In genomic region chr6:8102122-8102958, GRCh38 we compare ENCODE assay signal across 1 cellular context.
A peak's percentile ranks its signal among the peaks of the same experiment; 100 is the strongest.
TF ChIP-seq lines count a peak whose summit lies in the region.

Gene EEF1E1 (minus strand): TSS chr6:8102548. CDS start chr6:8102521, 27 bp downstream.

TF ChIP-seq in HepG2, 621 proteins besides CTCF, POLR2A, EP300 and RAD21 (continued from another document and continues in another):
- TF ChIP-seq DPF2 (CRISPR knock-in tag; IDR thresholded peaks at IDR 0.05; ENCODE audit: borderline replicate concordance, low read depth) (no peak), THYN1 (CRISPR knock-in tag; IDR thresholded peaks at IDR 0.05; ENCODE audit: borderline replicate concordance, low read depth) (no peak), ELF1 (CRISPR knock-in tag; IDR thresholded peaks at IDR 0.05) (peak; percentile 75), DRAP1 (CRISPR knock-in tag; IDR thresholded peaks at IDR 0.05) (peak; percentile 74), ZFAT (CRISPR knock-in tag; conservative IDR thresholded peaks at IDR 0.05) (no peak), ZNF468 (CRISPR knock-in tag; IDR thresholded peaks at IDR 0.05) (no peak), HHEX (CRISPR knock-in tag; IDR thresholded peaks at IDR 0.05) (0 out of 2 replicates have a peak, but pooled peaks have one; percentile 9), HOXA3 (CRISPR knock-in tag; IDR thresholded peaks at IDR 0.05) (peak; percentile 82), ERF (CRISPR knock-in tag; IDR thresholded peaks at IDR 0.05) (peak; percentile 83), SNRNP70 (IDR thresholded peaks at IDR 0.05; ENCODE audit: low read depth, low read length) (no peak), SALL1 (CRISPR knock-in tag; IDR thresholded peaks at IDR 0.05) (peak; percentile 74), RXRA (CRISPR knock-in tag; IDR thresholded peaks at IDR 0.05) (peak; percentile 92), KLF11 (CRISPR knock-in tag; IDR thresholded peaks at IDR 0.05) (0 out of 2 replicates have a peak, but pooled peaks have one; percentile 30), KAT7 (CRISPR knock-in tag; IDR thresholded peaks at IDR 0.05; ENCODE audit: borderline replicate concordance) (peak; percentile 86; the same call in 1 of the 2 replicates), ZNF256 (CRISPR knock-in tag; conservative IDR thresholded peaks at IDR 0.05) (0 out of 2 replicates have a peak, but pooled peaks have one; percentile 41), KDM6A (CRISPR knock-in tag; IDR thresholded peaks at IDR 0.05; ENCODE audit: low read depth) (0 out of 2 replicates have a peak, but pooled peaks have one; percentile 25), ATF3 (CRISPR knock-in tag; IDR thresholded peaks at IDR 0.05) (peak; percentile 58; the same call in 1 of the 2 replicates), ZNF280B (CRISPR knock-in tag; IDR thresholded peaks at IDR 0.05; ENCODE audit: borderline replicate concordance) (0 out of 2 replicates have a peak, but pooled peaks have one; percentile 33), SP140L (CRISPR knock-in tag; IDR thresholded peaks at IDR 0.05; ENCODE audit: borderline replicate concordance) (no peak), HNRNPLL (IDR thresholded peaks at IDR 0.05; ENCODE audit: low read depth, low read length, poor library complexity, severe bottlenecking) (peak; percentile 57), IRX3 (CRISPR knock-in tag; IDR thresholded peaks at IDR 0.05; ENCODE audit: borderline replicate concordance, low read depth) (no peak), NR2F6 (IDR thresholded peaks at IDR 0.05) (no peak), NR2F6 (CRISPR knock-in tag; IDR thresholded peaks at IDR 0.05) (0 out of 2 replicates have a peak, but pooled peaks have one; percentile 11), ZNF446 (CRISPR knock-in tag; IDR thresholded peaks at IDR 0.05) (peak; percentile 93), ZNF350 (CRISPR knock-in tag; IDR thresholded peaks at IDR 0.05; ENCODE audit: borderline replicate concordance, low read depth) (peak; percentile 95), ZSCAN30 (CRISPR knock-in tag; IDR thresholded peaks at IDR 0.05) (no peak; the same call in 1 of the 2 replicates), ZNF33B (CRISPR knock-in tag; IDR thresholded peaks at IDR 0.05) (peak; percentile 36; the same call in 1 of the 2 replicates), ZNF792 (CRISPR knock-in tag; IDR thresholded peaks at IDR 0.05) (peak; percentile 85; the same call in 1 of the 2 replicates), ZBTB25 (CRISPR knock-in tag; IDR thresholded peaks at IDR 0.05) (no peak), PHB2 (IDR thresholded peaks at IDR 0.05; ENCODE audit: partially characterized antibody) (no peak), ZNF362 (CRISPR knock-in tag; IDR thresholded peaks at IDR 0.05; ENCODE audit: borderline replicate concordance) (peak; percentile 69), PHF8 (CRISPR knock-in tag; IDR thresholded peaks at IDR 0.05) (peak; percentile 91), SRY (CRISPR knock-in tag; IDR thresholded peaks at IDR 0.05) (peak; percentile 74; the same call in 1 of the 2 replicates), KLF6 (CRISPR knock-in tag; IDR thresholded peaks at IDR 0.05) (no peak; the same call in 1 of the 2 replicates), ZNF547 (CRISPR knock-in tag; IDR thresholded peaks at IDR 0.05) (0 out of 2 replicates have a peak, but pooled peaks have one; percentile 49), SP4 (CRISPR knock-in tag; IDR thresholded peaks at IDR 0.05) (peak; percentile 97), CHD4 (IDR thresholded peaks at IDR 0.05; ENCODE audit: borderline replicate concordance, low read length) (no peak), ZNF549 (CRISPR knock-in tag; IDR thresholded peaks at IDR 0.05) (no peak), MXD3 (CRISPR knock-in tag; IDR thresholded peaks at IDR 0.05) (peak; percentile 99), ZGPAT (CRISPR knock-in tag; IDR thresholded peaks at IDR 0.05) (peak; percentile 89), MYC (CRISPR knock-in tag; IDR thresholded peaks at IDR 0.05; ENCODE audit: borderline replicate concordance) (peak; percentile 98), SP2 (CRISPR knock-in tag; IDR thresholded peaks at IDR 0.05) (peak; percentile 74), MYNN (CRISPR knock-in tag; IDR thresholded peaks at IDR 0.05; ENCODE audit: low read depth) (no peak; the same call in 1 of the 2 replicates), SCMH1 (CRISPR knock-in tag; IDR thresholded peaks at IDR 0.05; ENCODE audit: borderline replicate concordance) (no peak), HDAC2 (CRISPR knock-in tag; IDR thresholded peaks at IDR 0.05) (peak; percentile 67), SKI (IDR thresholded peaks at IDR 0.05; ENCODE audit: partially characterized antibody) (peak; percentile 66), ZNF235 (CRISPR knock-in tag; IDR thresholded peaks at IDR 0.05; ENCODE audit: borderline replicate concordance) (no peak), ATM (IDR thresholded peaks at IDR 0.05; ENCODE audit: borderline replicate concordance) (no peak), PPARG (CRISPR knock-in tag; conservative IDR thresholded peaks at IDR 0.05) (peak; percentile 56; the same call in 1 of the 2 replicates), SPEN (CRISPR knock-in tag; IDR thresholded peaks at IDR 0.05; ENCODE audit: low read depth) (peak; percentile 62), PHF21A (CRISPR knock-in tag; IDR thresholded peaks at IDR 0.05) (peak; percentile 82; the same call in 1 of the 2 replicates), HOXA5 (CRISPR knock-in tag; IDR thresholded peaks at IDR 0.05) (peak; percentile 41; the same call in 1 of the 2 replicates), SIX1 (CRISPR knock-in tag; IDR thresholded peaks at IDR 0.05; ENCODE audit: borderline replicate concordance) (no peak; the same call in 1 of the 2 replicates)
- TF ChIP-seq, protein P1, sequence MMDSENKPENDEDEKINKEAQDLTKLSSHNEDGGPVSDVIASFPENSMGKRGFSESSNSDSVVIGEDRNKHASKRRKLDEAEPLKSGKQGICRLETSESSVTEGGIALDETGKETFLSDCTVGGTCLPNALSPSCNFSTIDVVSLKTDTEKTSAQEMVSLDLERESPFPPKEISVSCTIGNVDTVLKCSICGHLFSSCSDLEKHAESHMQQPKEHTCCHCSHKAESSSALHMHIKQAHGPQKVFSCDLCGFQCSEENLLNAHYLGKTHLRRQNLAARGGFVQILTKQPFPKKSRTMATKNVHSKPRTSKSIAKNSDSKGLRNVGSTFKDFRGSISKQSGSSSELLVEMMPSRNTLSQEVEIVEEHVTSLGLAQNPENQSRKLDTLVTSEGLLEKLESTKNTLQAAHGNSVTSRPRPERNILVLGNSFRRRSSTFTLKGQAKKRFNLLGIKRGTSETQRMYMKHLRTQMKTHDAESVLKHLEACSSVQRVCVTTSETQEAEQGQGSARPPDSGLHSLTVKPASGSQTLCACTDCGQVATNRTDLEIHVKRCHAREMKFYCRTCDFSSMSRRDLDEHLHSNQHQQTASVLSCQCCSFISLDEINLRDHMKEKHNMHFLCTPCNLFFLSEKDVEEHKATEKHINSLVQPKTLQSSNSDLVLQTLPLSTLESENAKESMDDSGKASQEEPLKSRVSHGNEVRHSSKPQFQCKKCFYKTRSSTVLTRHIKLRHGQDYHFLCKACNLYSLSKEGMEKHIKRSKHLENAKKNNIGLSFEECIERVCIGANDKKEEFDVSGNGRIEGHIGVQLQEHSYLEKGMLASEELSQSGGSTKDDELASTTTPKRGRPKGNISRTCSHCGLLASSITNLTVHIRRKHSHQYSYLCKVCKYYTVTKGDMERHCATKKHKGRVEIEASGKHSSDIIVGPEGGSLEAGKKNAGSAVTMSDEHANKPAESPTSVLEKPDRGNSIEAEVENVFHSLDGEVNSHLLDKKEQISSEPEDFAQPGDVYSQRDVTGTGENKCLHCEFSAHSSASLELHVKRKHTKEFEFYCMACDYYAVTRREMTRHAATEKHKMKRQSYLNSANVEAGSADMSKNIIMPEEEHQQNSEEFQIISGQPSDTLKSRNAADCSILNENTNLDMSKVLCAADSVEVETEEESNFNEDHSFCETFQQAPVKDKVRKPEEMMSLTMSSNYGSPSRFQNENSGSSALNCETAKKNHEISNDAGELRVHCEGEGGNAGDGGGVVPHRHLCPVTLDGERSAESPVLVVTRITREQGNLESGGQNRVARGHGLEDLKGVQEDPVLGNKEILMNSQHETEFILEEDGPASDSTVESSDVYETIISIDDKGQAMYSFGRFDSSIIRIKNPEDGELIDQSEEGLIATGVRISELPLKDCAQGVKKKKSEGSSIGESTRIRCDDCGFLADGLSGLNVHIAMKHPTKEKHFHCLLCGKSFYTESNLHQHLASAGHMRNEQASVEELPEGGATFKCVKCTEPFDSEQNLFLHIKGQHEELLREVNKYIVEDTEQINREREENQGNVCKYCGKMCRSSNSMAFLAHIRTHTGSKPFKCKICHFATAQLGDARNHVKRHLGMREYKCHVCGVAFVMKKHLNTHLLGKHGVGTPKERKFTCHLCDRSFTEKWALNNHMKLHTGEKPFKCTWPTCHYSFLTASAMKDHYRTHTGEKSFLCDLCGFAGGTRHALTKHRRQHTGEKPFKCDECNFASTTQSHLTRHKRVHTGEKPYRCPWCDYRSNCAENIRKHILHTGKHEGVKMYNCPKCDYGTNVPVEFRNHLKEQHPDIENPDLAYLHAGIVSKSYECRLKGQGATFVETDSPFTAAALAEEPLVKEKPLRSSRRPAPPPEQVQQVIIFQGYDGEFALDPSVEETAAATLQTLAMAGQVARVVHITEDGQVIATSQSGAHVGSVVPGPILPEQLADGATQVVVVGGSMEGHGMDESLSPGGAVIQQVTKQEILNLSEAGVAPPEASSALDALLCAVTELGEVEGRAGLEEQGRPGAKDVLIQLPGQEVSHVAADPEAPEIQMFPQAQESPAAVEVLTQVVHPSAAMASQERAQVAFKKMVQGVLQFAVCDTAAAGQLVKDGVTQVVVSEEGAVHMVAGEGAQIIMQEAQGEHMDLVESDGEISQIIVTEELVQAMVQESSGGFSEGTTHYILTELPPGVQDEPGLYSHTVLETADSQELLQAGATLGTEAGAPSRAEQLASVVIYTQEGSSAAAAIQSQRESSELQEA (CRISPR knock-in tag; IDR thresholded peaks at IDR 0.05; ENCODE audit: not compliant biosample characterization): no peak
- TF ChIP-seq, protein P2, sequence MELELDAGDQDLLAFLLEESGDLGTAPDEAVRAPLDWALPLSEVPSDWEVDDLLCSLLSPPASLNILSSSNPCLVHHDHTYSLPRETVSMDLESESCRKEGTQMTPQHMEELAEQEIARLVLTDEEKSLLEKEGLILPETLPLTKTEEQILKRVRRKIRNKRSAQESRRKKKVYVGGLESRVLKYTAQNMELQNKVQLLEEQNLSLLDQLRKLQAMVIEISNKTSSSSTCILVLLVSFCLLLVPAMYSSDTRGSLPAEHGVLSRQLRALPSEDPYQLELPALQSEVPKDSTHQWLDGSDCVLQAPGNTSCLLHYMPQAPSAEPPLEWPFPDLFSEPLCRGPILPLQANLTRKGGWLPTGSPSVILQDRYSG (CRISPR knock-in tag; IDR thresholded peaks at IDR 0.05): 0 out of 2 replicates have a peak, but pooled peaks have one; percentile 76
